Comparison of ENCODE assay signal across 21 cellular contexts in the genomic region with DNA sequence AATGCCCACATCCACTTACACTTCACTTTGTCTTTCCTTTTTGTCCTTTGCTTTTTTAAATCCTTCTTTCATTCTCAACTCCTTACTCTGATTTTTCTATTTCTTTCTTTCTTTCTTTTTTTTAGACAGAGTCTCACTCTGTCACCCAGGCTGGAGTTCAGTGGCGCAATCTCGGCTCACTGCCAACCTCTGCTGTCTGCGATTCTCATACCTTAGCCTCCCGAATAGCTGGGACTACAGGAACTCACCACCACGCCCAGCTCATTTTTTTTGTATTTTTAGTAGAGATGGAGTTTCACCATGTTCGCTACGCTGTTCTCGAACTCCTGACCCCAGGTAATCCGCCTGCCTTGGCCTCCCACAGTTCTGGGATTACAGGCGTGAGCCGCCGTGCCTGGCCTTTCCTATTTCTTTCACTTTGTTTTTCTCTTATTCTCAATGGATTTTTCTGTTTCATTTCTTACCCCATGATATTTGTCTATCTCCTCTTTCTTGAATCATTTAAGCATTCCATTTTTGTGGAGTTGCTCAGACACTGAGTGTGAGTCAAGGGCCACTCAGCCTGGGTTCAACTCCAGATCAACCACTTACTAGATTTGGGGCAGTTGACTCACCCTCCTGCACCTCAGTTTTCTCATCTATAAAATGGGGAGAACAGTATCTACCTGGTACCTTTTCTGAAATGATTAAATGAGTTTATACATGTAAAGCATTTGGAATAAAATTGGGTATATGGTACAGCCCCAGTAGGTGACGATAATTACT. TPM values are rescaled to one million over a fixed set of nuclear protein-coding genes. Genes with fewer than 3 reads are reported as not detected.
DNase-seq lines count a peak whose midpoint lies in the region; ATAC-seq, FAIRE-seq and TF ChIP-seq lines count a peak whose summit lies in the region.
"Had no signal": no experiment of that assay in that cellular context is flagged by ENCODE, and none has a peak within 500 bp of the region (broad histone marks: within the 10 kb centered on the region; RNA-seq: fewer than 3 reads in every experiment).

No MANE protein-coding gene starts in this region.

- H3K27ac ChIP-seq in kidney (ENCODE audit: low read depth in 2 of 2, low read length in 2 of 2), result no peak overlapping the region
- H3K27ac ChIP-seq: SJSA1, uterus had no signal

- H3K4me3 ChIP-seq in kidney (ENCODE audit: low read length in 2 of 2), result no peak overlapping the region
- H3K4me3 ChIP-seq: SJSA1, uterus had no signal

- peaks cover 13% of the 10 kb centered on the region for H3K4me1 Mint-ChIP-seq in Calu3 (ENCODE audit: low read depth, unreplicated experiment)
- H3K4me1 Mint-ChIP-seq in activated CD8-positive, alpha-beta memory T cell treated with anti-CD3 and anti-CD28 coated beads, Interleukin-2, amount 10 ng/mL, durations not matched to agents 7 days and 5 days, result peaks cover 6% of the 10 kb centered on the region
- peaks cover 6% of the 10 kb centered on the region for H3K4me1 Mint-ChIP-seq in activated CD4-positive, alpha-beta T cell treated with anti-CD3 and anti-CD28 coated beads, Interleukin-2, amount 10 ng/mL, durations not matched to agents 7 days and 5 days

- no peak for FAIRE-seq in kidney (lab: Jason Lieb, UNC)

- H3K9ac ChIP-seq in kidney (ENCODE audit: low read length in 2 of 2), result no peak overlapping the region

- H3K27me3 Mint-ChIP-seq in Calu3 (ENCODE audit: unreplicated experiment), result no peaks in the 10 kb centered on the region
- H3K27me3 Mint-ChIP-seq in activated CD8-positive, alpha-beta memory T cell treated with anti-CD3 and anti-CD28 coated beads, Interleukin-2, amount 10 ng/mL, durations not matched to agents 7 days and 5 days, result peaks cover 31% of the 10 kb centered on the region
- peaks cover 42% of the 10 kb centered on the region for H3K27me3 Mint-ChIP-seq in activated CD4-positive, alpha-beta T cell treated with anti-CD3 and anti-CD28 coated beads, Interleukin-2, amount 10 ng/mL, durations not matched to agents 7 days and 5 days

- CTCF ChIA-PET in Calu3 (lab: Charles Lee), result interaction anchor here (0.9 kb wide), 1 partner anchor 58 kb away, joined by 7 read pairs; no protein-coding TSS in a partner anchor
- CTCF ChIA-PET in activated CD8-positive, alpha-beta memory T cell treated with anti-CD3 and anti-CD28 coated beads, Interleukin-2, amount 10 ng/mL, durations not matched to agents 7 days and 5 days (lab: Charles Lee), result interaction anchor here (0.8 kb wide), 1 partner anchor 14 kb away, joined by 3 read pairs; no protein-coding TSS in a partner anchor
- CTCF ChIA-PET in activated CD4-positive, alpha-beta T cell treated with anti-CD3 and anti-CD28 coated beads, Interleukin-2, amount 10 ng/mL, durations not matched to agents 7 days and 5 days (lab: Charles Lee), result no interaction called here

- DNase-seq in Calu3, result peak; percentile 28
- peak; percentile 35 for DNase-seq in RKO (ENCODE audit: low spot score)
- peak; percentile 34 for DNase-seq in kidney
- no peak for DNase-seq in activated effector memory CD4-positive, alpha-beta T cell treated with Interleukin-2 at 50 U/mL for 16 hours
- no peak for DNase-seq in activated CD8-positive, alpha-beta memory T cell treated with anti-CD3 and anti-CD28 coated beads, Interleukin-2, amount 10 ng/mL, durations not matched to agents 7 days and 5 days
- no peak for DNase-seq in activated CD4-positive, alpha-beta T cell treated with anti-CD3 and anti-CD28 coated beads, Interleukin-2, amount 10 ng/mL, durations not matched to agents 7 days and 5 days
- DNase-seq: activated CD4-positive, CD25-positive, alpha-beta regulatory T cell treated with anti-CD3 and anti-CD28 coated beads, Interleukin-2, amount 50 U/mL, for 72 hours; activated effector memory CD4-positive, alpha-beta T cell treated with anti-CD3 and anti-CD28 coated beads, Interleukin-2, amount 50 U/mL, for 16 hours; anterior cingulate cortex; CD4-positive, alpha-beta T cell; DMS53; endodermal cell; left cardiac atrium; NCI-H1930; NCI-H510A treated with DMSO at 0.1 percent for 48 hours; stimulated activated CD4-positive, alpha-beta T cell treated with anti-CD3 and anti-CD28 coated beads, Interleukin-2, amount 100 ng/mL, for 24 hours; uterus had no signal

- BruUV-seq in Calu3 (replicated peaks; lab: Mats Ljungman, UMichigan), result no TSS peak

- H3K4me3 Mint-ChIP-seq in Calu3 (ENCODE audit: low read depth, unreplicated experiment), result no peak overlapping the region
- no peak overlapping the region for H3K4me3 Mint-ChIP-seq in activated CD8-positive, alpha-beta memory T cell treated with anti-CD3 and anti-CD28 coated beads, Interleukin-2, amount 10 ng/mL, durations not matched to agents 7 days and 5 days
- no peak overlapping the region for H3K4me3 Mint-ChIP-seq in activated CD4-positive, alpha-beta T cell treated with anti-CD3 and anti-CD28 coated beads, Interleukin-2, amount 10 ng/mL, durations not matched to agents 7 days and 5 days
- H3K4me3 Mint-ChIP-seq: CD4-positive, alpha-beta T cell; endodermal cell had no signal

- H3K36me3 ChIP-seq in kidney (ENCODE audit: control insufficient read depth in 1 of 2, insufficient read depth in 2 of 2, low read length in 2 of 2), result no peaks in the 10 kb centered on the region
- H3K36me3 ChIP-seq: SJSA1, uterus had no signal

- no peak for ATAC-seq in activated CD8-positive, alpha-beta memory T cell treated with anti-CD3 and anti-CD28 coated beads, Interleukin-2, amount 10 ng/mL, durations not matched to agents 7 days and 5 days
- ATAC-seq: left cardiac atrium, sciatic nerve had no signal

- intact Hi-C loops in Calu3 (cut with micrococcal nuclease; ENCODE audit: unreplicated experiment), result no loop called here
- intact Hi-C loops in kidney (cut with DNase I), result no loop called here

- no peak overlapping the region for H3K27ac Mint-ChIP-seq in Calu3 (ENCODE audit: unreplicated experiment)
- H3K27ac Mint-ChIP-seq in activated CD8-positive, alpha-beta memory T cell treated with anti-CD3 and anti-CD28 coated beads, Interleukin-2, amount 10 ng/mL, durations not matched to agents 7 days and 5 days, result no peak overlapping the region
- H3K27ac Mint-ChIP-seq in activated CD4-positive, alpha-beta T cell treated with anti-CD3 and anti-CD28 coated beads, Interleukin-2, amount 10 ng/mL, durations not matched to agents 7 days and 5 days, result no peak overlapping the region
- H3K27ac Mint-ChIP-seq: CD4-positive, alpha-beta T cell; endodermal cell had no signal

- H3K9me3 Mint-ChIP-seq in Calu3 (ENCODE audit: low read depth, unreplicated experiment), result no peaks in the 10 kb centered on the region
- no peaks in the 10 kb centered on the region for H3K9me3 Mint-ChIP-seq in activated CD8-positive, alpha-beta memory T cell treated with anti-CD3 and anti-CD28 coated beads, Interleukin-2, amount 10 ng/mL, durations not matched to agents 7 days and 5 days (ENCODE audit: low read depth)
- no peaks in the 10 kb centered on the region for H3K9me3 Mint-ChIP-seq in activated CD4-positive, alpha-beta T cell treated with anti-CD3 and anti-CD28 coated beads, Interleukin-2, amount 10 ng/mL, durations not matched to agents 7 days and 5 days
- H3K9me3 Mint-ChIP-seq: CD4-positive, alpha-beta T cell; endodermal cell had no signal

- POLR2A ChIA-PET in activated CD4-positive, alpha-beta T cell treated with anti-CD3 and anti-CD28 coated beads, Interleukin-2, amount 10 ng/mL, durations not matched to agents 7 days and 5 days (lab: Charles Lee), result no interaction called here

- no peaks in the 10 kb centered on the region for H3K36me3 Mint-ChIP-seq in Calu3 (ENCODE audit: insufficient read depth, unreplicated experiment)
- H3K36me3 Mint-ChIP-seq in activated CD8-positive, alpha-beta memory T cell treated with anti-CD3 and anti-CD28 coated beads, Interleukin-2, amount 10 ng/mL, durations not matched to agents 7 days and 5 days, result no peaks in the 10 kb centered on the region
- no peaks in the 10 kb centered on the region for H3K36me3 Mint-ChIP-seq in activated CD4-positive, alpha-beta T cell treated with anti-CD3 and anti-CD28 coated beads, Interleukin-2, amount 10 ng/mL, durations not matched to agents 7 days and 5 days (ENCODE audit: low read depth)

- H3K9me3 ChIP-seq in kidney (ENCODE audit: control insufficient read depth in 1 of 2, low read length in 2 of 2), result no peaks in the 10 kb centered on the region
- H3K9me3 ChIP-seq: SJSA1, uterus had no signal

- peaks cover 0 to 4% of the 10 kb centered on the region in 2 donors for H3K4me1 ChIP-seq in kidney (ENCODE audit: control insufficient read depth in 1 of 2, insufficient read depth in 1 of 2, low read depth in 1 of 2, low read length in 2 of 2)
- H3K4me1 ChIP-seq: SJSA1, uterus had no signal

- no peak for TF ChIP-seq CTCF in Calu3 (IDR thresholded peaks at IDR 0.05; ENCODE audit: unreplicated experiment)
- no peak for TF ChIP-seq CTCF in kidney (IDR thresholded peaks at IDR 0.05; ENCODE audit: borderline replicate concordance, extremely low read depth, insufficient read depth)

RNA-seq across cellular contexts. Expression of gene KCNJ5, which starts 7.6 kb away (rescaled TPM):
- total RNA-seq in Calu3 (2022) (not detected in 2 replicates), kidney (6.5 TPM)
- polyA plus RNA-seq in kidney (ENCODE audit: insufficient read depth, low read depth, low replicate concordance), result 5.7 TPM
- not detected for total RNA-seq in activated CD8-positive, alpha-beta memory T cell treated with anti-CD3 and anti-CD28 coated beads, Interleukin-2, amount 10 ng/mL, durations not matched to agents 7 days and 5 days
- total RNA-seq in activated CD4-positive, alpha-beta T cell treated with anti-CD3 and anti-CD28 coated beads, Interleukin-2, amount 10 ng/mL, durations not matched to agents 7 days and 5 days, result not detected
- total RNA-seq: H4, SJSA1 had no signal

RNA-seq across cellular contexts. Expression of gene KCNJ1, which starts 31.7 kb away (rescaled TPM):
- total RNA-seq in Calu3 (2022) (0.17 TPM in 1 of 2 replicates, not detected in the other), kidney (175 TPM)
- polyA plus RNA-seq in kidney (ENCODE audit: insufficient read depth, low read depth, low replicate concordance), result 355 TPM
- total RNA-seq in activated CD8-positive, alpha-beta memory T cell treated with anti-CD3 and anti-CD28 coated beads, Interleukin-2, amount 10 ng/mL, durations not matched to agents 7 days and 5 days, result not detected
- not detected for total RNA-seq in activated CD4-positive, alpha-beta T cell treated with anti-CD3 and anti-CD28 coated beads, Interleukin-2, amount 10 ng/mL, durations not matched to agents 7 days and 5 days
- total RNA-seq: endodermal cell, H4, left cardiac atrium, SJSA1, uterus had no signal

RNA-seq across cellular contexts. Expression of gene TP53AIP1, which starts 43.9 kb away (rescaled TPM):
- 0.61 and 0.78 TPM in 2 replicates for total RNA-seq in Calu3 (2022)
- total RNA-seq in kidney, result 0.82 TPM
- 5.3 TPM for polyA plus RNA-seq in kidney (ENCODE audit: insufficient read depth, low read depth, low replicate concordance)
- not detected for total RNA-seq in activated CD8-positive, alpha-beta memory T cell treated with anti-CD3 and anti-CD28 coated beads, Interleukin-2, amount 10 ng/mL, durations not matched to agents 7 days and 5 days
- not detected for total RNA-seq in activated CD4-positive, alpha-beta T cell treated with anti-CD3 and anti-CD28 coated beads, Interleukin-2, amount 10 ng/mL, durations not matched to agents 7 days and 5 days
- total RNA-seq: endodermal cell, H4, left cardiac atrium, sciatic nerve, SJSA1, subcutaneous adipose tissue had no signal

Comparison
In these comparisons a context has a peak if more than half of its experiments do, and no peak if none do; other contexts are left out.
1. DNase-seq: peak in Calu3 (single experiment), RKO (single experiment) and kidney (single experiment); none in activated effector memory CD4-positive, alpha-beta T cell treated with Interleukin-2 at 50 U/mL for 16 hours (single experiment), activated CD8-positive, alpha-beta memory T cell treated with anti-CD3 and anti-CD28 coated beads, Interleukin-2, amount 10 ng/mL, durations not matched to agents 7 days and 5 days (single experiment) and activated CD4-positive, alpha-beta T cell treated with anti-CD3 and anti-CD28 coated beads, Interleukin-2, amount 10 ng/mL, durations not matched to agents 7 days and 5 days (single experiment).
2. RNA of gene KCNJ1, which starts 31.7 kb away (total RNA-seq): 175 TPM in kidney (single experiment); 0.17 TPM in Calu3, not detected in activated CD8-positive, alpha-beta memory T cell treated with anti-CD3 and anti-CD28 coated beads, Interleukin-2, amount 10 ng/mL, durations not matched to agents 7 days and 5 days and not detected in activated CD4-positive, alpha-beta T cell treated with anti-CD3 and anti-CD28 coated beads, Interleukin-2, amount 10 ng/mL, durations not matched to agents 7 days and 5 days; every median in the first group is over 100 times any median in the second.